In the genomic region with DNA sequence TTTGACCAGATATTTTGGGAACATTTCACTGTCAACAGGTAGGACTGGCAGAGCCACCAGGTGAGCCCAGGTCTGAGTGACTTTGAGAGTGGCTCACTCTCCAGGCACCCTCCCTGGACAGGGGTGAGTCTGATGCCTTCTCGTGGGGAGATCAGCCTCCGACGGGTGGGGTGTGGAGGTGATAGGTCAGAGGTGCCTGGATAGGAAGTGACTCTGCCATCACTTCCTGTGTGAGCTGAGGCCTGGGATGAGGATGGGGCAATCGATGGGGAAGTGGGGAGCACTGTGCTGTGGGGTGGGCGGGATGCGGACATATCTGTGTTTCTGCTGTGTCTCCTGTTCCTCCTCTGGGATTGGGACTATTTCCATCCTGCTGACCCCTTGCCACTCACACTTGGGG, we compare ENCODE assay signal across 1 cellular context.
TF ChIP-seq lines count a peak whose summit lies in the region.

No MANE protein-coding gene starts in this region.

TF ChIP-seq in WTC11, 78 proteins besides CTCF, POLR2A, EP300 and RAD21 (continued from another document):
- TF ChIP-seq, protein P1, sequence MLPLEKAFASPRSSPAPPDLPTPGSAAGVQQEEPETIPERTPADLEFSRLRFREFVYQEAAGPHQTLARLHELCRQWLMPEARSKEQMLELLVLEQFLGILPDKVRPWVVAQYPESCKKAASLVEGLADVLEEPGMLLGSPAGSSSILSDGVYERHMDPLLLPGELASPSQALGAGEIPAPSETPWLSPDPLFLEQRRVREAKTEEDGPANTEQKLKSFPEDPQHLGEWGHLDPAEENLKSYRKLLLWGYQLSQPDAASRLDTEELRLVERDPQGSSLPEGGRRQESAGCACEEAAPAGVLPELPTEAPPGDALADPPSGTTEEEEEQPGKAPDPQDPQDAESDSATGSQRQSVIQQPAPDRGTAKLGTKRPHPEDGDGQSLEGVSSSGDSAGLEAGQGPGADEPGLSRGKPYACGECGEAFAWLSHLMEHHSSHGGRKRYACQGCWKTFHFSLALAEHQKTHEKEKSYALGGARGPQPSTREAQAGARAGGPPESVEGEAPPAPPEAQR (CRISPR knock-in tag; IDR thresholded peaks at IDR 0.05): no peak
- TF ChIP-seq FOXJ3 (CRISPR knock-in tag; IDR thresholded peaks at IDR 0.05; ENCODE audit: borderline replicate concordance) (no peak), ZNF317 (CRISPR knock-in tag; IDR thresholded peaks at IDR 0.05; ENCODE audit: borderline replicate concordance, low read depth) (no peak)
